ENCODE assay signal across 21 cellular contexts in the genomic region with DNA sequence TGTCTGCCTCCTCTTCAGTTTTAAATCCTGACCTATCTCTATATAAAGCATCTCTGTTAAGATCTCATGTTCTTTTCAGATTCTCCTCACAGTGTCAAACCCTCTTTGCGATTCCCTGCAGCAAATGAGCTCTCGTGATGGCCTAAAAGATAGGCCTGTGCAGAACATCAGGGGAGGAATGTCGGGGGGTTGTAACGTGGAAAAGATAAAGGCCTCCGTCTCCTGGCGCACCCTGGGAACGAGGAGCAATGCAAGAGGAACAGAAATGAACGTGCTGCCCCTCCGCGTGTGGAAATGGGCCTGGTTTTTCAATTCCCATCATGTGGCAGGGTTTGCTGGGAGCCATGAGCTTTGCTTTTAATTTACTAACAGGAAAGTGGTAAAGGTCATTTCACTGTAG.
DNase-seq lines count a peak whose midpoint lies in the region; ATAC-seq and TF ChIP-seq lines count a peak whose summit lies in the region.
"Had no signal": no experiment of that assay in that cellular context is flagged by ENCODE, and none has a peak within 500 bp of the region (broad histone marks: within the 10 kb centered on the region; RNA-seq: fewer than 3 reads in every experiment).

No MANE protein-coding gene starts in this region.

- H3K9ac ChIP-seq in trophoblast cell (ENCODE audit: low read length): no peak overlapping the region

- H3K9me3 ChIP-seq in esophagus muscularis mucosa (no peaks in the 10 kb centered on the region), trophoblast cell (ENCODE audit: insufficient read depth, low read depth, low read length) (peaks cover 2% of the 10 kb centered on the region), uterus (no peaks in the 10 kb centered on the region)
- H3K9me3 ChIP-seq: colonic mucosa had no signal

- H3K14ac ChIP-seq in trophoblast cell (ENCODE audit: low read length): no peak overlapping the region

- H3K27me3 Mint-ChIP-seq in activated naive CD8-positive, alpha-beta T cell treated with anti-CD3 and anti-CD28 coated beads, Interleukin-2, amount 10 ng/mL, durations not matched to agents 7 days and 5 days: no peaks in the 10 kb centered on the region
- H3K27me3 Mint-ChIP-seq in activated naive CD8-positive, alpha-beta T cell treated with anti-CD3 and anti-CD28 coated beads, Interleukin-2, amount 50 U/mL, for 24 hours: no peaks in the 10 kb centered on the region
- H3K27me3 Mint-ChIP-seq in activated CD8-positive, alpha-beta T cell treated with anti-CD3 and anti-CD28 coated beads for 36 hours: no peaks in the 10 kb centered on the region
- H3K27me3 Mint-ChIP-seq: activated naive CD8-positive, alpha-beta T cell treated with anti-CD3 and anti-CD28 coated beads for 36 hours had no signal

- H3K27me3 ChIP-seq in esophagus muscularis mucosa (no peaks in the 10 kb centered on the region), trophoblast cell (ENCODE audit: insufficient read depth, low read length) (no peaks in the 10 kb centered on the region), uterus (no peaks in the 10 kb centered on the region)
- H3K27me3 ChIP-seq: colonic mucosa, hepatocyte had no signal

- no peaks in the 10 kb centered on the region for H3K9me3 Mint-ChIP-seq in activated naive CD8-positive, alpha-beta T cell treated with anti-CD3 and anti-CD28 coated beads, Interleukin-2, amount 10 ng/mL, durations not matched to agents 7 days and 5 days
- H3K9me3 Mint-ChIP-seq in activated naive CD8-positive, alpha-beta T cell treated with anti-CD3 and anti-CD28 coated beads, Interleukin-2, amount 50 U/mL, for 24 hours: no peaks in the 10 kb centered on the region
- H3K9me3 Mint-ChIP-seq in activated CD8-positive, alpha-beta T cell treated with anti-CD3 and anti-CD28 coated beads for 36 hours: no peaks in the 10 kb centered on the region
- H3K9me3 Mint-ChIP-seq: activated CD4-positive, alpha-beta T cell treated with anti-CD3 and anti-CD28 coated beads, Interleukin-2, amount 10 ng/mL, durations not matched to agents 7 days and 5 days; activated naive CD8-positive, alpha-beta T cell treated with anti-CD3 and anti-CD28 coated beads for 36 hours; naive B cell; stimulated activated effector memory CD8-positive, alpha-beta T cell treated with anti-CD3 and anti-CD28 coated beads, Interleukin-12 subunit alpha, Interleukin-12 subunit beta, amount 100 ng/mL, for 72 hours had no signal

- peak overlapping the region; percentile 2 for H2BK5ac ChIP-seq in trophoblast cell (ENCODE audit: low read depth, low read length, poor library complexity)

- H3K4me2 ChIP-seq in trophoblast cell (ENCODE audit: low read length): no peak overlapping the region
- H3K4me2 ChIP-seq: hepatocyte had no signal

- peak overlapping the region; percentile 64 for H4K91ac ChIP-seq in trophoblast cell (ENCODE audit: low read depth, low read length)

- H3K4me1 Mint-ChIP-seq in activated naive CD8-positive, alpha-beta T cell treated with anti-CD3 and anti-CD28 coated beads, Interleukin-2, amount 10 ng/mL, durations not matched to agents 7 days and 5 days: no peaks in the 10 kb centered on the region
- no peaks in the 10 kb centered on the region for H3K4me1 Mint-ChIP-seq in activated naive CD8-positive, alpha-beta T cell treated with anti-CD3 and anti-CD28 coated beads, Interleukin-2, amount 50 U/mL, for 24 hours
- no peaks in the 10 kb centered on the region for H3K4me1 Mint-ChIP-seq in activated CD8-positive, alpha-beta T cell treated with anti-CD3 and anti-CD28 coated beads for 36 hours (ENCODE audit: low read depth)
- H3K4me1 Mint-ChIP-seq: activated CD4-positive, alpha-beta T cell treated with anti-CD3 and anti-CD28 coated beads, Interleukin-2, amount 10 ng/mL, durations not matched to agents 7 days and 5 days; activated naive CD8-positive, alpha-beta T cell treated with anti-CD3 and anti-CD28 coated beads for 36 hours; CD14-positive monocyte; naive B cell; stimulated activated effector memory CD8-positive, alpha-beta T cell treated with anti-CD3 and anti-CD28 coated beads, Interleukin-12 subunit alpha, Interleukin-12 subunit beta, amount 100 ng/mL, for 72 hours had no signal

- peak overlapping the region; percentile 55 for H4K8ac ChIP-seq in trophoblast cell (ENCODE audit: low read depth, low read length)

- DNase-seq in activated naive CD8-positive, alpha-beta T cell treated with anti-CD3 and anti-CD28 coated beads, Interleukin-2, amount 10 ng/mL, durations not matched to agents 7 days and 5 days: no peak
- DNase-seq in activated naive CD8-positive, alpha-beta T cell treated with anti-CD3 and anti-CD28 coated beads, Interleukin-2, amount 50 U/mL, for 24 hours: no peak
- no peak for DNase-seq in esophagus muscularis mucosa (ENCODE audit: extremely low spot score)
- DNase-seq in trophoblast cell: no peak
- no peak for DNase-seq in uterus
- no peak for DNase-seq in NCI-H446 (lab: John Stamatoyannopoulos, UW)
- no peak for DNase-seq in lower leg skin (ENCODE audit: low spot score in 2 of 2)
- DNase-seq in activated CD8-positive, alpha-beta T cell treated with anti-CD3 and anti-CD28 coated beads for 36 hours: no peak
- DNase-seq: 8988T; activated CD4-positive, alpha-beta T cell treated with anti-CD3 and anti-CD28 coated beads, Interleukin-2, amount 10 ng/mL, durations not matched to agents 7 days and 5 days; activated naive CD8-positive, alpha-beta T cell treated with anti-CD3 and anti-CD28 coated beads for 36 hours; colonic mucosa; erythroblast; Karpas-422; naive B cell; NCI-H1436 had no signal

- TF ChIP-seq CTCF in esophagus muscularis mucosa (IDR thresholded peaks at IDR 0.05) (no peak), uterus (IDR thresholded peaks at IDR 0.05) (no peak), lower leg skin (IDR thresholded peaks at IDR 0.05) (no peak)
- TF ChIP-seq CTCF in activated CD8-positive, alpha-beta T cell treated with anti-CD3 and anti-CD28 coated beads for 36 hours (IDR thresholded peaks at IDR 0.05): no peak

- 84% methylated on average over 10 of the region's 10 CpGs for WGBS in esophagus muscularis mucosa
- WGBS in trophoblast cell (ENCODE audit: extremely low coverage, insufficient coverage, insufficient read length): no CpG with 5 or more reads among the region's 10 CpGs
- 80 to 84% methylated on average over 10 of the region's 10 CpGs for WGBS in lower leg skin, 2 donors

- H2AFZ ChIP-seq in trophoblast cell (ENCODE audit: insufficient read depth, low read length, poor library complexity): no peak overlapping the region
- H2AFZ ChIP-seq: hepatocyte had no signal

- H3K23ac ChIP-seq in trophoblast cell (ENCODE audit: low read length): no peak overlapping the region

- H3K4me1 ChIP-seq in esophagus muscularis mucosa (peaks cover 15 to 39% (median 36%) of the 10 kb centered on the region in 4 donors), trophoblast cell (ENCODE audit: control insufficient read depth in 1 of 2, insufficient read depth in 2 of 2, low read length in 2 of 2) (peaks cover 6 to 19% of the 10 kb centered on the region in 2 experiments), uterus (no peaks in the 10 kb centered on the region)
- H3K4me1 ChIP-seq: colonic mucosa had no signal

- no peak overlapping the region for H3K4ac ChIP-seq in trophoblast cell (ENCODE audit: low read depth, low read length)

- TF ChIP-seq EP300 in esophagus muscularis mucosa (IDR thresholded peaks at IDR 0.05): no peak

- no peak overlapping the region for H3K4me3 Mint-ChIP-seq in activated naive CD8-positive, alpha-beta T cell treated with anti-CD3 and anti-CD28 coated beads, Interleukin-2, amount 10 ng/mL, durations not matched to agents 7 days and 5 days
- H3K4me3 Mint-ChIP-seq in activated naive CD8-positive, alpha-beta T cell treated with anti-CD3 and anti-CD28 coated beads, Interleukin-2, amount 50 U/mL, for 24 hours: no peak overlapping the region
- H3K4me3 Mint-ChIP-seq in activated CD8-positive, alpha-beta T cell treated with anti-CD3 and anti-CD28 coated beads for 36 hours: no peak overlapping the region
- H3K4me3 Mint-ChIP-seq: activated CD4-positive, alpha-beta T cell treated with anti-CD3 and anti-CD28 coated beads, Interleukin-2, amount 10 ng/mL, durations not matched to agents 7 days and 5 days; activated naive CD8-positive, alpha-beta T cell treated with anti-CD3 and anti-CD28 coated beads for 36 hours; CD14-positive monocyte; naive B cell; stimulated activated effector memory CD8-positive, alpha-beta T cell treated with anti-CD3 and anti-CD28 coated beads, Interleukin-12 subunit alpha, Interleukin-12 subunit beta, amount 100 ng/mL, for 72 hours had no signal

- CTCF ChIA-PET in activated CD8-positive, alpha-beta T cell treated with anti-CD3 and anti-CD28 coated beads for 36 hours (lab: Charles Lee): interaction anchor here (1.0 kb wide), 1 partner anchor 16 kb away, joined by 4 read pairs; no protein-coding TSS in a partner anchor

- H3K4me3 ChIP-seq in esophagus muscularis mucosa: no peak overlapping the region
- H3K4me3 ChIP-seq in trophoblast cell (ENCODE audit: low read depth, low read length): no peak overlapping the region
- H3K4me3 ChIP-seq in uterus: no peak overlapping the region
- H3K4me3 ChIP-seq in lower leg skin (ENCODE audit: low read depth, poor library complexity, severe bottlenecking): no peak overlapping the region
- H3K4me3 ChIP-seq: colonic mucosa, hepatocyte, skin epidermis had no signal

- H3K27ac ChIP-seq in esophagus muscularis mucosa (replicated peaks in 1 of 4) (peak overlapping the region; percentile 77 to 83 (median 80)), trophoblast cell (ENCODE audit: low read depth, low read length) (peak overlapping the region; percentile 29), uterus (peak overlapping the region; percentile 75 to 80)
- H3K27ac ChIP-seq: colonic mucosa, hepatocyte, HL-60 had no signal

- H3K27ac Mint-ChIP-seq in activated naive CD8-positive, alpha-beta T cell treated with anti-CD3 and anti-CD28 coated beads, Interleukin-2, amount 10 ng/mL, durations not matched to agents 7 days and 5 days: peak overlapping the region; percentile 34
- no peak overlapping the region for H3K27ac Mint-ChIP-seq in activated naive CD8-positive, alpha-beta T cell treated with anti-CD3 and anti-CD28 coated beads, Interleukin-2, amount 50 U/mL, for 24 hours
- no peak overlapping the region for H3K27ac Mint-ChIP-seq in activated CD8-positive, alpha-beta T cell treated with anti-CD3 and anti-CD28 coated beads for 36 hours
- H3K27ac Mint-ChIP-seq: activated CD4-positive, alpha-beta T cell treated with anti-CD3 and anti-CD28 coated beads, Interleukin-2, amount 10 ng/mL, durations not matched to agents 7 days and 5 days; activated naive CD8-positive, alpha-beta T cell treated with anti-CD3 and anti-CD28 coated beads for 36 hours; CD14-positive monocyte; naive B cell; stimulated activated effector memory CD8-positive, alpha-beta T cell treated with anti-CD3 and anti-CD28 coated beads, Interleukin-12 subunit alpha, Interleukin-12 subunit beta, amount 100 ng/mL, for 72 hours had no signal

- intact Hi-C loops in esophagus muscularis mucosa (cut with DNase I): no loop called here
- intact Hi-C loops in uterus (cut with DNase I; ENCODE audit: low total_unique reads): no loop called here
- intact Hi-C loops in lower leg skin (cut with DNase I; ENCODE audit: low total_unique reads): no loop called here
- intact Hi-C loops in activated CD8-positive, alpha-beta T cell treated with anti-CD3 and anti-CD28 coated beads for 36 hours (cut with micrococcal nuclease): no loop called here

- no peak overlapping the region for H2BK12ac ChIP-seq in trophoblast cell (ENCODE audit: low read length)

- H3K36me3 ChIP-seq in esophagus muscularis mucosa (peaks cover 0 to 47% (median 23%) of the 10 kb centered on the region in 4 donors), trophoblast cell (ENCODE audit: control insufficient read depth in 1 of 2, insufficient read depth in 2 of 2, low read length in 2 of 2) (peaks cover 29 to 44% of the 10 kb centered on the region in 2 experiments), uterus (no peaks in the 10 kb centered on the region)

- POLR2A ChIA-PET in activated naive CD8-positive, alpha-beta T cell treated with anti-CD3 and anti-CD28 coated beads, Interleukin-2, amount 10 ng/mL, durations not matched to agents 7 days and 5 days (lab: Charles Lee): no interaction called here
- POLR2A ChIA-PET in activated CD8-positive, alpha-beta T cell treated with anti-CD3 and anti-CD28 coated beads for 36 hours (lab: Charles Lee): interaction anchor here (1.6 kb wide), 1 partner anchor 10 kb away, joined by 5 read pairs; no protein-coding TSS in a partner anchor

- no peak overlapping the region for H4K12ac ChIP-seq in trophoblast cell (ENCODE audit: low read depth, low read length)

- H3K79me1 ChIP-seq in trophoblast cell (ENCODE audit: low read length): peaks cover 31% of the 10 kb centered on the region

- H2AK5ac ChIP-seq in trophoblast cell (ENCODE audit: low read length): no peak overlapping the region

- peak overlapping the region; percentile 6 for H2BK120ac ChIP-seq in trophoblast cell (ENCODE audit: insufficient read depth, low read length, poor library complexity)

- peaks cover 5% of the 10 kb centered on the region for H3K79me2 ChIP-seq in trophoblast cell (ENCODE audit: control insufficient read depth, insufficient read depth, low read length, poor library complexity)
- H3K79me2 ChIP-seq: hepatocyte had no signal

- H3K36me3 Mint-ChIP-seq in activated naive CD8-positive, alpha-beta T cell treated with anti-CD3 and anti-CD28 coated beads, Interleukin-2, amount 10 ng/mL, durations not matched to agents 7 days and 5 days: no peaks in the 10 kb centered on the region
- H3K36me3 Mint-ChIP-seq in activated naive CD8-positive, alpha-beta T cell treated with anti-CD3 and anti-CD28 coated beads, Interleukin-2, amount 50 U/mL, for 24 hours (ENCODE audit: low read depth): no peaks in the 10 kb centered on the region
- H3K36me3 Mint-ChIP-seq in activated CD8-positive, alpha-beta T cell treated with anti-CD3 and anti-CD28 coated beads for 36 hours (ENCODE audit: low read depth): no peaks in the 10 kb centered on the region
- H3K36me3 Mint-ChIP-seq: activated naive CD8-positive, alpha-beta T cell treated with anti-CD3 and anti-CD28 coated beads for 36 hours; CD14-positive monocyte; naive B cell; stimulated activated effector memory CD8-positive, alpha-beta T cell treated with anti-CD3 and anti-CD28 coated beads, Interleukin-12 subunit alpha, Interleukin-12 subunit beta, amount 100 ng/mL, for 72 hours had no signal

- no peak for ATAC-seq in activated naive CD8-positive, alpha-beta T cell treated with anti-CD3 and anti-CD28 coated beads, Interleukin-2, amount 10 ng/mL, durations not matched to agents 7 days and 5 days (ENCODE audit: low read depth)
- no peak for ATAC-seq in activated naive CD8-positive, alpha-beta T cell treated with anti-CD3 and anti-CD28 coated beads, Interleukin-2, amount 50 U/mL, for 24 hours
- no peak for ATAC-seq in activated CD8-positive, alpha-beta T cell treated with anti-CD3 and anti-CD28 coated beads for 36 hours
- ATAC-seq: stimulated activated effector memory CD8-positive, alpha-beta T cell treated with anti-CD3 and anti-CD28 coated beads, Interleukin-12 subunit alpha, Interleukin-12 subunit beta, amount 100 ng/mL, for 72 hours had no signal

- no peak for TF ChIP-seq POLR2A in esophagus muscularis mucosa (IDR thresholded peaks at IDR 0.05; ENCODE audit: low read depth)
- TF ChIP-seq POLR2A in uterus (IDR thresholded peaks at IDR 0.05): no peak
- TF ChIP-seq POLR2A in lower leg skin (IDR thresholded peaks at IDR 0.05): no peak

- no peak overlapping the region for H3K18ac ChIP-seq in trophoblast cell (ENCODE audit: low read length)

Comparison
In these comparisons a context has a peak if more than half of its experiments do, and no peak if none do; other contexts are left out.
1. H3K27ac ChIP-seq: peak in every context shown above with its lines; median percentile 80 in esophagus muscularis mucosa; 78 in uterus; 29 in trophoblast cell.